In genomic region chr12:129830796-129831195, GRCh38 we compare ENCODE assay signal across 27 cellular contexts.
DNase-seq lines count a peak whose midpoint lies in the region; ATAC-seq, FAIRE-seq and TF ChIP-seq lines count a peak whose summit lies in the region.
"Had no signal": no experiment of that assay in that cellular context is flagged by ENCODE, and none has a peak within 500 bp of the region (broad histone marks: within the 10 kb centered on the region; RNA-seq: fewer than 3 reads in every experiment).

No MANE protein-coding gene starts in this region.

- H3K27me3 ChIP-seq in H9 (ENCODE audit: insufficient read depth, low read length) (no peaks in the 10 kb centered on the region), H1 (replicated peaks in 1 of 4; ENCODE audit: control insufficient read depth in 3 of 4, extremely low read depth in 1 of 4, insufficient read depth in 3 of 4, low read length in 3 of 4) (no peaks in the 10 kb centered on the region), upper lobe of right lung (no peaks in the 10 kb centered on the region)
- H3K27me3 ChIP-seq: SJCRH30 had no signal

- H3K79me2 ChIP-seq in H9 (ENCODE audit: insufficient read depth, low read length), result peaks cover 2% of the 10 kb centered on the region; the same call in 1 of the 2 replicates
- peaks cover 0 to 10% of the 10 kb centered on the region in 2 experiments; a peak in 1 of 4 replicates for H3K79me2 ChIP-seq in H1 (ENCODE audit: control insufficient read depth in 1 of 2, insufficient read depth in 2 of 2, low read length in 2 of 2)

- peak; percentile 24 for ATAC-seq in upper lobe of right lung
- ATAC-seq in activated CD8-positive, alpha-beta T cell treated with anti-CD3 and anti-CD28 coated beads for 36 hours, result no peak
- ATAC-seq: PC-3, Right ventricle myocardium inferior, SK-N-SH treated with all-trans-retinoic acid at 6 μM for 48 hours had no signal

- H2BK15ac ChIP-seq in H9 (ENCODE audit: low read depth, low read length) (no peak overlapping the region), H1 (ENCODE audit: low read length) (no peak overlapping the region)

- H3K27ac Mint-ChIP-seq in H9, result peak overlapping the region; percentile 23 to 97 (median 89); a peak in 5 of 7 replicates
- no peak overlapping the region for H3K27ac Mint-ChIP-seq in activated CD8-positive, alpha-beta T cell treated with anti-CD3 and anti-CD28 coated beads for 36 hours
- H3K27ac Mint-ChIP-seq in activated naive CD4-positive, alpha-beta T cell treated with anti-CD3 and anti-CD28 coated beads, Interleukin-2, amount 10 ng/mL, durations not matched to agents 7 days and 5 days, result no peak overlapping the region
- H3K27ac Mint-ChIP-seq in activated T-cell treated with anti-CD3 and anti-CD28 coated beads, Interleukin-2, amount 50 U/mL, for 24 hours, result no peak overlapping the region
- H3K27ac Mint-ChIP-seq: CD4-positive, alpha-beta memory T cell; IgD-negative memory B cell had no signal

- H3K9me3 ChIP-seq in H9 (ENCODE audit: control insufficient read depth, low read depth, low read length) (no peaks in the 10 kb centered on the region), H1 (ENCODE audit: insufficient read depth in 2 of 2, low read depth in 1 of 2, low read length in 1 of 2) (no peaks in the 10 kb centered on the region), upper lobe of right lung (no peaks in the 10 kb centered on the region)
- H3K9me3 ChIP-seq: Caco-2, SJCRH30 had no signal

- H3K36me3 Mint-ChIP-seq in H9 (ENCODE audit: insufficient read depth in 1 of 3, low read depth in 3 of 3), result peaks cover 5 to 17% (median 8%) of the 10 kb centered on the region in 3 experiments; a peak in 5 of 7 replicates
- H3K36me3 Mint-ChIP-seq in activated CD8-positive, alpha-beta T cell treated with anti-CD3 and anti-CD28 coated beads for 36 hours (ENCODE audit: low read depth), result no peaks in the 10 kb centered on the region
- H3K36me3 Mint-ChIP-seq in activated naive CD4-positive, alpha-beta T cell treated with anti-CD3 and anti-CD28 coated beads, Interleukin-2, amount 10 ng/mL, durations not matched to agents 7 days and 5 days, result no peaks in the 10 kb centered on the region
- no peaks in the 10 kb centered on the region for H3K36me3 Mint-ChIP-seq in activated T-cell treated with anti-CD3 and anti-CD28 coated beads, Interleukin-2, amount 50 U/mL, for 24 hours (ENCODE audit: low read depth)
- H3K36me3 Mint-ChIP-seq: CD4-positive, alpha-beta memory T cell; IgD-negative memory B cell had no signal

- H3K79me1 ChIP-seq in H9 (ENCODE audit: insufficient read depth, low read depth, low read length, poor library complexity, severe bottlenecking) (no peaks in the 10 kb centered on the region), H1 (ENCODE audit: low read depth, low read length) (peaks cover 2% of the 10 kb centered on the region; the same call in 1 of the 2 replicates)

- CTCF ChIA-PET in H1 (lab: Charles Lee; ENCODE audit: partially characterized antibody), result interaction anchor here (0.8 to 1.5 kb wide), 4 partner anchors 59 to 243 kb away, joined by 3 to 4 read pairs (median 4); no protein-coding TSS in a partner anchor
- CTCF ChIA-PET in activated CD8-positive, alpha-beta T cell treated with anti-CD3 and anti-CD28 coated beads for 36 hours (lab: Charles Lee), result no interaction called here
- CTCF ChIA-PET in activated naive CD4-positive, alpha-beta T cell treated with anti-CD3 and anti-CD28 coated beads, Interleukin-2, amount 10 ng/mL, durations not matched to agents 7 days and 5 days (lab: Charles Lee), result no interaction called here

- H2BK12ac ChIP-seq in H9 (ENCODE audit: insufficient read length, low read depth, low read length) (no peak overlapping the region), H1 (ENCODE audit: low read depth, low read length) (peak overlapping the region; percentile 88)

- TF ChIP-seq POLR2A in H1 (IDR thresholded peaks at IDR 0.05; ENCODE audit: control extremely low read depth in 1 of 2, low read depth in 2 of 2, low read length in 2 of 2), result no peak

- TF ChIP-seq CTCF in H9 (conservative IDR thresholded peaks at IDR 0.05) (no peak), H1 (IDR thresholded peaks at IDR 0.05; ENCODE audit: control extremely low read depth in 1 of 3, insufficient read depth in 1 of 3, low read depth in 1 of 3, low read length in 3 of 3) (peak in 1 of 3 experiments; percentile 5; a peak in 1 of 4 replicates), upper lobe of right lung (IDR thresholded peaks at IDR 0.05) (no peak)
- TF ChIP-seq CTCF in activated CD8-positive, alpha-beta T cell treated with anti-CD3 and anti-CD28 coated beads for 36 hours (IDR thresholded peaks at IDR 0.05), result no peak

- H3K18ac ChIP-seq in H9 (ENCODE audit: insufficient read length, low read depth, low read length), result no peak overlapping the region
- peak overlapping the region; percentile 89 for H3K18ac ChIP-seq in H1 (ENCODE audit: extremely low read depth, low read length)

- H4K5ac ChIP-seq in H9 (ENCODE audit: insufficient read length, low read depth, low read length) (no peak overlapping the region), H1 (ENCODE audit: insufficient read length, low read depth, low read length) (no peak overlapping the region)

- H4K8ac ChIP-seq in H9 (replicated peaks; ENCODE audit: insufficient read length, low read depth, low read length), result no peak overlapping the region
- no peak overlapping the region for H4K8ac ChIP-seq in H1 (ENCODE audit: extremely low read depth, insufficient read depth, low read length)

- DNase-seq in H9, result peak; percentile 67
- no peak for DNase-seq in H1 (ENCODE audit: low read depth in 1 of 2, low spot score in 2 of 2)
- peak; percentile 64 for DNase-seq in iPS-NIHi7 (ENCODE audit: extremely low spot score)
- DNase-seq in upper lobe of right lung, result no peak
- DNase-seq in activated CD8-positive, alpha-beta T cell treated with anti-CD3 and anti-CD28 coated beads for 36 hours, result no peak
- no peak for DNase-seq in activated naive CD4-positive, alpha-beta T cell treated with anti-CD3 and anti-CD28 coated beads, Interleukin-2, amount 10 ng/mL, durations not matched to agents 7 days and 5 days
- no peak for DNase-seq in activated T-cell treated with anti-CD3 and anti-CD28 coated beads, Interleukin-2, amount 50 U/mL, for 24 hours
- DNase-seq: C1 segment of cervical spinal cord; Caco-2; CD4-positive, alpha-beta memory T cell; EL; GDM1; MM.1S; NCI-H1694; NCI-H2029 treated with DMSO at 0.1 percent for 48 hours; NCI-H2171; NCI-H226; NCI-H510A; NCI-H69; PC-3; SJCRH30 had no signal

- H3K4me3 Mint-ChIP-seq in H9, result no peak overlapping the region
- no peak overlapping the region for H3K4me3 Mint-ChIP-seq in activated CD8-positive, alpha-beta T cell treated with anti-CD3 and anti-CD28 coated beads for 36 hours
- no peak overlapping the region for H3K4me3 Mint-ChIP-seq in activated naive CD4-positive, alpha-beta T cell treated with anti-CD3 and anti-CD28 coated beads, Interleukin-2, amount 10 ng/mL, durations not matched to agents 7 days and 5 days
- no peak overlapping the region for H3K4me3 Mint-ChIP-seq in activated T-cell treated with anti-CD3 and anti-CD28 coated beads, Interleukin-2, amount 50 U/mL, for 24 hours
- H3K4me3 Mint-ChIP-seq: CD4-positive, alpha-beta memory T cell; IgD-negative memory B cell had no signal

- H3K9me3 Mint-ChIP-seq in H9, result peaks cover 4 to 6% of the 10 kb centered on the region in 2 experiments
- H3K9me3 Mint-ChIP-seq in activated CD8-positive, alpha-beta T cell treated with anti-CD3 and anti-CD28 coated beads for 36 hours, result peaks cover 1% of the 10 kb centered on the region
- H3K9me3 Mint-ChIP-seq in activated naive CD4-positive, alpha-beta T cell treated with anti-CD3 and anti-CD28 coated beads, Interleukin-2, amount 10 ng/mL, durations not matched to agents 7 days and 5 days, result peaks cover 10% of the 10 kb centered on the region
- H3K9me3 Mint-ChIP-seq in activated T-cell treated with anti-CD3 and anti-CD28 coated beads, Interleukin-2, amount 50 U/mL, for 24 hours, result no peaks in the 10 kb centered on the region

- H2AK5ac ChIP-seq in H9 (ENCODE audit: insufficient read length, low read length) (no peak overlapping the region), H1 (ENCODE audit: low read depth, low read length) (peak overlapping the region; percentile 32; the same call in 1 of the 2 replicates)

- H3K14ac ChIP-seq in H9 (ENCODE audit: insufficient read depth, low read length), result peak overlapping the region; percentile 28; the same call in 1 of the 2 replicates
- no peak overlapping the region for H3K14ac ChIP-seq in H1 (ENCODE audit: insufficient read length)

- H3K9ac ChIP-seq in H9 (ENCODE audit: extremely low read depth, insufficient read length, low read length) (no peak overlapping the region), H1 (replicated peaks in 1 of 4; ENCODE audit: extremely low read depth in 1 of 4, low read depth in 3 of 4, low read length in 3 of 4) (no peak overlapping the region)
- H3K9ac ChIP-seq: KMS-11 had no signal

- intact Hi-C loops in upper lobe of right lung (cut with DNase I), result no loop called here
- intact Hi-C loops in activated CD8-positive, alpha-beta T cell treated with anti-CD3 and anti-CD28 coated beads for 36 hours (cut with micrococcal nuclease), result no loop called here

- H3K56ac ChIP-seq in H9 (ENCODE audit: insufficient read length, low read depth, low read length), result no peak overlapping the region
- no peak overlapping the region for H3K56ac ChIP-seq in H1 (replicated peaks; ENCODE audit: insufficient read length, low read depth, low read length)

- peaks cover 52 to 58% of the 10 kb centered on the region in 2 experiments for H3K4me1 Mint-ChIP-seq in H9
- H3K4me1 Mint-ChIP-seq in activated CD8-positive, alpha-beta T cell treated with anti-CD3 and anti-CD28 coated beads for 36 hours (ENCODE audit: low read depth), result no peaks in the 10 kb centered on the region
- H3K4me1 Mint-ChIP-seq in activated naive CD4-positive, alpha-beta T cell treated with anti-CD3 and anti-CD28 coated beads, Interleukin-2, amount 10 ng/mL, durations not matched to agents 7 days and 5 days, result no peaks in the 10 kb centered on the region
- H3K4me1 Mint-ChIP-seq in activated T-cell treated with anti-CD3 and anti-CD28 coated beads, Interleukin-2, amount 50 U/mL, for 24 hours (ENCODE audit: low read depth), result no peaks in the 10 kb centered on the region
- H3K4me1 Mint-ChIP-seq: CD4-positive, alpha-beta memory T cell; IgD-negative memory B cell had no signal

- H3K4ac ChIP-seq in H9 (ENCODE audit: low read depth, low read length) (no peak overlapping the region), H1 (replicated peaks; ENCODE audit: insufficient read length, low read depth, low read length) (no peak overlapping the region)

- TF ChIP-seq EP300 in H1 (IDR thresholded peaks at IDR 0.05; ENCODE audit: borderline replicate concordance in 1 of 2, low read depth in 2 of 2, low read length in 2 of 2), result no peak

- FAIRE-seq in H1 (lab: Jason Lieb, UNC), result no peak
- FAIRE-seq: GM12891, H54 had no signal

- WGBS in H9 (ENCODE audit: extremely low coverage, insufficient read length, low lambda C conversion rate), result no CpG with 5 or more reads among the region's 4 CpGs
- WGBS in H1 (ENCODE audit: extremely low coverage in 1 of 2, insufficient coverage in 1 of 2, insufficient read length in 1 of 2, insufficient replicate concordance in 2 of 2, low coverage in 1 of 2, low lambda C conversion rate in 2 of 2, missing lambda C conversion rate in 1 of 2), 2 experiments, result 33% methylated on average over 4 of the region's 4 CpGs; no CpG with 5 or more reads in 1 of the 2 experiments

- H4K20me1 ChIP-seq in H9 (ENCODE audit: control insufficient read depth, insufficient read depth, insufficient read length), result no peaks in the 10 kb centered on the region
- H4K20me1 ChIP-seq in H1 (replicated peaks in 1 of 2; ENCODE audit: control insufficient read depth in 1 of 2, insufficient read depth in 2 of 2, low read length in 2 of 2), result peaks cover 0 to 1% of the 10 kb centered on the region in 2 experiments

- H3K4me2 ChIP-seq in H9 (ENCODE audit: insufficient read depth, insufficient read length, low read length) (no peak overlapping the region), H1 (ENCODE audit: insufficient read depth in 1 of 2, low read depth in 2 of 2, low read length in 2 of 2) (peak overlapping the region in 1 of 2 experiments; percentile 42; a peak in 3 of 4 replicates)
- H3K4me2 ChIP-seq: KMS-11 had no signal

- POLR2A ChIA-PET in H1 (lab: Charles Lee; ENCODE audit: partially characterized antibody), result interaction anchor here (1.1 to 2.6 kb wide), 3 partner anchors 9 to 80 kb away, joined by 3 to 10 read pairs (median 4); no protein-coding TSS in a partner anchor
- POLR2A ChIA-PET in activated CD8-positive, alpha-beta T cell treated with anti-CD3 and anti-CD28 coated beads for 36 hours (lab: Charles Lee), result no interaction called here

- peaks cover 14% of the 10 kb centered on the region for H3K4me1 ChIP-seq in H9 (ENCODE audit: insufficient read depth, low read length)
- peaks cover 5 to 18% (median 12%) of the 10 kb centered on the region in 4 experiments for H3K4me1 ChIP-seq in H1 (replicated peaks in 1 of 4; ENCODE audit: control insufficient read depth in 3 of 4, insufficient read depth in 4 of 4, low read length in 3 of 4)
- no peaks in the 10 kb centered on the region for H3K4me1 ChIP-seq in upper lobe of right lung
- H3K4me1 ChIP-seq: Caco-2, SJCRH30 had no signal

- no peak overlapping the region for H2AFZ ChIP-seq in H9 (ENCODE audit: low read length)
- no peak overlapping the region for H2AFZ ChIP-seq in H1 (ENCODE audit: low read length)

- H3K4me3 ChIP-seq in H1 (ENCODE audit: extremely low read depth in 1 of 4, insufficient read depth in 2 of 4, low read depth in 3 of 4, low read length in 4 of 4) (no peak overlapping the region), upper lobe of right lung (no peak overlapping the region)
- H3K4me3 ChIP-seq: SJCRH30 had no signal

- no peaks in the 10 kb centered on the region for H3K23me2 ChIP-seq in H9 (ENCODE audit: insufficient read length, low read depth, low read length, poor library complexity, severe bottlenecking)
- H3K23me2 ChIP-seq in H1 (ENCODE audit: low read depth, low read length), result no peaks in the 10 kb centered on the region

- TF ChIP-seq RAD21 in H1 (IDR thresholded peaks at IDR 0.05 in 1 of 2, conservative IDR thresholded peaks at IDR 0.05 in 1 of 2; ENCODE audit: low read depth in 2 of 2, low read length in 2 of 2), result peak; percentile 30 to 45

- no peak overlapping the region for H3K23ac ChIP-seq in H9 (ENCODE audit: insufficient read length, low read depth, low read length)
- H3K23ac ChIP-seq in H1 (ENCODE audit: insufficient read length), result no peak overlapping the region

- no peaks in the 10 kb centered on the region; a peak in 2 of 8 replicates for H3K36me3 ChIP-seq in H1 (ENCODE audit: control insufficient read depth in 2 of 4, insufficient read depth in 4 of 4, low read length in 3 of 4)
- no peaks in the 10 kb centered on the region for H3K36me3 ChIP-seq in upper lobe of right lung
- H3K36me3 ChIP-seq: SJCRH30 had no signal

- H3K27ac ChIP-seq in H9 (ENCODE audit: insufficient read length, low read depth, low read length) (no peak overlapping the region), H1 (ENCODE audit: low read depth, low read length) (no peak overlapping the region), upper lobe of right lung (no peak overlapping the region)
- H3K27ac ChIP-seq: KMS-11, SJCRH30 had no signal

- no peak overlapping the region for H2BK5ac ChIP-seq in H9 (ENCODE audit: insufficient read length, low read length)
- H2BK5ac ChIP-seq in H1 (ENCODE audit: low read depth, low read length), result peak overlapping the region; percentile 32; the same call in 1 of the 2 replicates

- H2BK120ac ChIP-seq in H9 (ENCODE audit: low read depth, low read length, poor library complexity, severe bottlenecking), result no peak overlapping the region
- no peak overlapping the region for H2BK120ac ChIP-seq in H1 (replicated peaks; ENCODE audit: low read depth, low read length)

- no peak overlapping the region for H4K91ac ChIP-seq in H9 (ENCODE audit: insufficient read length, low read depth, low read length)
- H4K91ac ChIP-seq in H1 (replicated peaks; ENCODE audit: insufficient read length, low read length), result no peak overlapping the region

- no peaks in the 10 kb centered on the region; the same call in 1 of the 2 replicates for H3K27me3 Mint-ChIP-seq in H9 (ENCODE audit: low read depth)
- peaks cover 4% of the 10 kb centered on the region for H3K27me3 Mint-ChIP-seq in activated CD8-positive, alpha-beta T cell treated with anti-CD3 and anti-CD28 coated beads for 36 hours
- H3K27me3 Mint-ChIP-seq in activated naive CD4-positive, alpha-beta T cell treated with anti-CD3 and anti-CD28 coated beads, Interleukin-2, amount 10 ng/mL, durations not matched to agents 7 days and 5 days, result no peaks in the 10 kb centered on the region
- no peaks in the 10 kb centered on the region for H3K27me3 Mint-ChIP-seq in activated T-cell treated with anti-CD3 and anti-CD28 coated beads, Interleukin-2, amount 50 U/mL, for 24 hours
- H3K27me3 Mint-ChIP-seq: CD4-positive, alpha-beta memory T cell; IgD-negative memory B cell had no signal

- H3T11ph ChIP-seq in H9 (ENCODE audit: low read length), result no peak overlapping the region

- H2BK20ac ChIP-seq in H9 (ENCODE audit: low read depth, low read length, poor library complexity, severe bottlenecking), result no peak overlapping the region
- no peak overlapping the region for H2BK20ac ChIP-seq in H1 (ENCODE audit: low read length)

Comparison
In these comparisons a context has a peak if more than half of its experiments do, and no peak if none do; other contexts are left out.
1. DNase-seq: peak in H9 (single experiment) and iPS-NIHi7 (single experiment); none in H1 (0 of 2), upper lobe of right lung (single experiment), activated CD8-positive, alpha-beta T cell treated with anti-CD3 and anti-CD28 coated beads for 36 hours (single experiment), activated naive CD4-positive, alpha-beta T cell treated with anti-CD3 and anti-CD28 coated beads, Interleukin-2, amount 10 ng/mL, durations not matched to agents 7 days and 5 days (single experiment) and activated T-cell treated with anti-CD3 and anti-CD28 coated beads, Interleukin-2, amount 50 U/mL, for 24 hours (single experiment).
2. H3K27ac Mint-ChIP-seq: peak in H9 (3 of 3); none in activated CD8-positive, alpha-beta T cell treated with anti-CD3 and anti-CD28 coated beads for 36 hours (single experiment), activated naive CD4-positive, alpha-beta T cell treated with anti-CD3 and anti-CD28 coated beads, Interleukin-2, amount 10 ng/mL, durations not matched to agents 7 days and 5 days (single experiment) and activated T-cell treated with anti-CD3 and anti-CD28 coated beads, Interleukin-2, amount 50 U/mL, for 24 hours (single experiment).